8 cellular contexts compared by ENCODE assay signal in genomic region chr17:41666708-41667279, GRCh38. TPM values are rescaled to one million over a fixed set of nuclear protein-coding genes. Genes with fewer than 3 reads are reported as not detected.
A peak's percentile ranks its signal among the peaks of the same experiment; 100 is the strongest.
DNase-seq lines count a peak whose midpoint lies in the region; ATAC-seq, FAIRE-seq and TF ChIP-seq lines count a peak whose summit lies in the region.

No MANE protein-coding gene starts in this region.

- FAIRE-seq in bronchial epithelial cell (lab: Jason Lieb, UNC), result no peak

- H3K4me3 ChIP-seq in WI38 (ENCODE audit: low read depth, low read length) (peak overlapping the region; percentile 46), bronchial epithelial cell (ENCODE audit: low read depth, low read length) (peak overlapping the region; percentile 21)

- TF ChIP-seq CTCF in GM12872 (IDR thresholded peaks at IDR 0.05; ENCODE audit: insufficient read depth, low read depth, low read length) (peak; percentile 93), WI38 (IDR thresholded peaks at IDR 0.05; ENCODE audit: low read depth, low read length) (peak; percentile 93), bronchial epithelial cell (IDR thresholded peaks at IDR 0.05; ENCODE audit: insufficient read depth, low read length, severe bottlenecking) (peak; percentile 95)

- ATAC-seq in HG02973 (IDR thresholded peaks at IDR 0.05; ENCODE audit: unreplicated experiment) (peak; percentile 40), GM18861 (IDR thresholded peaks at IDR 0.05; ENCODE audit: unreplicated experiment) (no peak)

- H3K27me3 ChIP-seq in bronchial epithelial cell (ENCODE audit: control insufficient read depth, insufficient read depth, low read length), result no peaks in the 10 kb centered on the region

- no peaks in the 10 kb centered on the region for H3K36me3 ChIP-seq in bronchial epithelial cell (ENCODE audit: control insufficient read depth, insufficient read depth, low read length)

- peak; percentile 73 for DNase-seq in NCI-H2107 treated with DMSO at 0.1 percent for 48 hours (lab: John Stamatoyannopoulos, UW; ENCODE audit: unreplicated experiment)
- DNase-seq in bronchial epithelial cell (ENCODE audit: low read depth), result no peak
- DNase-seq in islet precursor cell, result peak; percentile 92
- DNase-seq in stimulated activated CD4-positive, alpha-beta T cell treated with anti-CD3 and anti-CD28 coated beads, Interleukin-15, amount 100 ng/mL, for 1 hour (ENCODE audit: low read depth in 1 of 2, low spot score in 1 of 2), result peak; percentile 71 to 82

RNA-seq across cellular contexts. Expression of gene EIF1, which starts 21.9 kb away (rescaled TPM):
- 191 and 204 TPM in 2 replicates for total RNA-seq in bronchial epithelial cell

RNA-seq across cellular contexts. Expression of gene KRT17, which starts 42.4 kb away (rescaled TPM):
- total RNA-seq in bronchial epithelial cell, result 25,286 and 30,463 TPM in 2 replicates

RNA-seq across cellular contexts. Expression of gene GAST, which starts 45.3 kb away (rescaled TPM):
- 0.90 TPM in 1 of 2 replicates, not detected in the other for total RNA-seq in bronchial epithelial cell

RNA-seq across cellular contexts. Expression of gene KRT16, which starts 54.2 kb away (rescaled TPM):
- 1,390 and 10,131 TPM in 2 replicates for total RNA-seq in bronchial epithelial cell
